9 cellular contexts compared by ENCODE assay signal in genomic region chr3:24220859-24221657, GRCh38.
DNase-seq lines count a peak whose midpoint lies in the region; ATAC-seq and TF ChIP-seq lines count a peak whose summit lies in the region.
"Had no signal": no experiment of that assay in that cellular context is flagged by ENCODE, and none has a peak within 500 bp of the region (broad histone marks: within the 10 kb centered on the region; RNA-seq: fewer than 3 reads in every experiment).

No MANE protein-coding gene starts in this region.

- ATAC-seq in activated CD4-positive, CD25-positive, alpha-beta regulatory T cell treated with anti-CD3 and anti-CD28 coated beads, Interleukin-2, amount 50 U/mL, for 24 hours = no peak
- no peak for ATAC-seq in GM21390 (IDR thresholded peaks at IDR 0.05; ENCODE audit: unreplicated experiment)

- H3K4me1 Mint-ChIP-seq in progenitor cell of endocrine pancreas (ENCODE audit: low read depth) = peaks cover 4% of the 10 kb centered on the region
- no peaks in the 10 kb centered on the region for H3K4me1 Mint-ChIP-seq in activated CD4-positive, alpha-beta T cell treated with anti-CD3 and anti-CD28 coated beads, Interleukin-2, amount 10 ng/mL, durations not matched to agents 24 days and 14 days
- H3K4me1 Mint-ChIP-seq: central memory CD8-positive, alpha-beta T cell had no signal

- H3K27ac Mint-ChIP-seq in progenitor cell of endocrine pancreas = peak overlapping the region; percentile 73
- H3K27ac Mint-ChIP-seq in activated CD4-positive, alpha-beta T cell treated with anti-CD3 and anti-CD28 coated beads, Interleukin-2, amount 10 ng/mL, durations not matched to agents 24 days and 14 days = no peak overlapping the region

- no peaks in the 10 kb centered on the region for H3K27me3 Mint-ChIP-seq in progenitor cell of endocrine pancreas
- H3K27me3 Mint-ChIP-seq in activated CD4-positive, alpha-beta T cell treated with anti-CD3 and anti-CD28 coated beads, Interleukin-2, amount 10 ng/mL, durations not matched to agents 24 days and 14 days = peaks cover 1% of the 10 kb centered on the region

- H3K4me3 Mint-ChIP-seq in progenitor cell of endocrine pancreas (ENCODE audit: low read depth) = no peak overlapping the region
- H3K4me3 Mint-ChIP-seq in activated CD4-positive, alpha-beta T cell treated with anti-CD3 and anti-CD28 coated beads, Interleukin-2, amount 10 ng/mL, durations not matched to agents 24 days and 14 days = no peak overlapping the region
- H3K4me3 Mint-ChIP-seq: central memory CD8-positive, alpha-beta T cell had no signal

- H3K36me3 Mint-ChIP-seq in progenitor cell of endocrine pancreas (ENCODE audit: insufficient read depth) = peaks cover 2% of the 10 kb centered on the region
- H3K36me3 Mint-ChIP-seq in activated CD4-positive, alpha-beta T cell treated with anti-CD3 and anti-CD28 coated beads, Interleukin-2, amount 10 ng/mL, durations not matched to agents 24 days and 14 days (ENCODE audit: low read depth) = no peaks in the 10 kb centered on the region

- intact Hi-C loops in activated CD4-positive, alpha-beta T cell treated with anti-CD3 and anti-CD28 coated beads, Interleukin-2, amount 10 ng/mL, durations not matched to agents 24 days and 14 days (cut with micrococcal nuclease) = no loop called here

- TF ChIP-seq CTCF in foreskin fibroblast (IDR thresholded peaks at IDR 0.05; ENCODE audit: low read depth, low read length) (no peak), progenitor cell of endocrine pancreas (IDR thresholded peaks at IDR 0.05; ENCODE audit: unreplicated experiment) (no peak)

- DNase-seq in Daoy (ENCODE audit: low read depth) = peak; percentile 89
- DNase-seq in RPMI7951 (ENCODE audit: low read depth) = peak; percentile 98
- peak; percentile 94 to 96 for DNase-seq in foreskin fibroblast
- DNase-seq in progenitor cell of endocrine pancreas (ENCODE audit: low spot score, unreplicated experiment) = no peak
- no peak for DNase-seq in NCI-H526 treated with DMSO at 0.1 percent for 48 hours (lab: John Stamatoyannopoulos, UW)
- DNase-seq in activated CD4-positive, alpha-beta T cell treated with anti-CD3 and anti-CD28 coated beads, Interleukin-2, amount 10 ng/mL, durations not matched to agents 24 days and 14 days = no peak

- no peaks in the 10 kb centered on the region for H3K9me3 Mint-ChIP-seq in progenitor cell of endocrine pancreas (ENCODE audit: low read depth)
- H3K9me3 Mint-ChIP-seq in activated CD4-positive, alpha-beta T cell treated with anti-CD3 and anti-CD28 coated beads, Interleukin-2, amount 10 ng/mL, durations not matched to agents 24 days and 14 days = no peaks in the 10 kb centered on the region
- H3K9me3 Mint-ChIP-seq: central memory CD8-positive, alpha-beta T cell had no signal

- no peak overlapping the region for H3K4me3 ChIP-seq in foreskin fibroblast (ENCODE audit: low read depth in 1 of 2, low read length in 2 of 2)

Comparison
In these comparisons a context has a peak if more than half of its experiments do, and no peak if none do; other contexts are left out.
1. DNase-seq: peak in Daoy (single experiment), RPMI7951 (single experiment) and foreskin fibroblast (2 of 2); none in progenitor cell of endocrine pancreas (single experiment), NCI-H526 treated with DMSO at 0.1 percent for 48 hours (single experiment) and activated CD4-positive, alpha-beta T cell treated with anti-CD3 and anti-CD28 coated beads, Interleukin-2, amount 10 ng/mL, durations not matched to agents 24 days and 14 days (single experiment).